ENCODE assay signal across 14 cellular contexts in genomic region chr12:56461235-56462159, GRCh38. TPM values are rescaled to one million over a fixed set of nuclear protein-coding genes. Genes with fewer than 3 reads are reported as not detected.
DNase-seq lines count a peak whose midpoint lies in the region; ATAC-seq and TF ChIP-seq lines count a peak whose summit lies in the region.
"Had no signal": no experiment of that assay in that cellular context is flagged by ENCODE, and none has a peak within 500 bp of the region (broad histone marks: within the 10 kb centered on the region; RNA-seq: fewer than 3 reads in every experiment).

No MANE protein-coding gene starts in this region.

- no peaks in the 10 kb centered on the region for H3K9me3 Mint-ChIP-seq in glutamatergic neuron (ENCODE audit: unreplicated experiment)

- H3K36me3 Mint-ChIP-seq in glutamatergic neuron (ENCODE audit: unreplicated experiment) = no peaks in the 10 kb centered on the region

- no peak overlapping the region for H3K4me3 ChIP-seq in kidney epithelial cell (ENCODE audit: low read depth, low read length)
- H3K4me3 ChIP-seq: esophagus squamous epithelium, tibial artery had no signal

- H3K27me3 Mint-ChIP-seq in glutamatergic neuron (ENCODE audit: unreplicated experiment) = peaks cover 3% of the 10 kb centered on the region

- H3K27ac Mint-ChIP-seq in glutamatergic neuron (ENCODE audit: unreplicated experiment) = no peak overlapping the region

- H3K4me1 Mint-ChIP-seq in glutamatergic neuron (ENCODE audit: low read depth, unreplicated experiment) = no peaks in the 10 kb centered on the region

- in situ Hi-C loops in ACHN (cut with HindIII; ENCODE audit: low pct_ligation_motif_present, low pct_unique_long_range_greater_than_20kb, low sequenced_read_pairs) = no loop called here

- DNase-seq in ACHN (peak; percentile 74), HT1080 (ENCODE audit: low read depth) (peak; percentile 81), amniotic epithelial cell (ENCODE audit: low read depth) (peak; percentile 23), kidney epithelial cell (ENCODE audit: low read depth) (peak; percentile 42), SW480 (ENCODE audit: low spot score) (no peak), activated gamma-delta T cell (lab: John Stamatoyannopoulos, UW) (no peak), glutamatergic neuron (no peak)
- DNase-seq: activated CD8-positive, alpha-beta memory T cell treated with anti-CD3 and anti-CD28 coated beads, Interleukin-2, amount 50 U/mL, for 4 hours; esophagus squamous epithelium; KG1; midbrain; NCI-H2029 treated with DMSO at 0.1 percent for 48 hours; tibial artery had no signal

- ATAC-seq in GM19351 (IDR thresholded peaks at IDR 0.05; ENCODE audit: unreplicated experiment) = no peak

- no peaks in the 10 kb centered on the region for H3K36me3 ChIP-seq in kidney epithelial cell (ENCODE audit: control insufficient read depth, insufficient read depth, low read length)
- H3K36me3 ChIP-seq: esophagus squamous epithelium, tibial artery had no signal

- H3K4me3 Mint-ChIP-seq in glutamatergic neuron (ENCODE audit: unreplicated experiment) = no peak overlapping the region

- no peaks in the 10 kb centered on the region for H3K27me3 ChIP-seq in kidney epithelial cell (ENCODE audit: control insufficient read depth, insufficient read depth, low read length)
- H3K27me3 ChIP-seq: esophagus squamous epithelium, tibial artery had no signal

- no peak for TF ChIP-seq CTCF in kidney epithelial cell (IDR thresholded peaks at IDR 0.05; ENCODE audit: insufficient read depth, low read length, poor library complexity, severe bottlenecking)
- no peak for TF ChIP-seq CTCF in glutamatergic neuron (IDR thresholded peaks at IDR 0.05; ENCODE audit: partially characterized antibody, unreplicated experiment)

RNA-seq across cellular contexts. Expression of gene SPRYD4, which starts 6.9 kb away (rescaled TPM):
- total RNA-seq in HT1080 (2014; rRNA removed; shearing (Covaris generic)) = 2.3 and 2.9 TPM in 2 replicates
- polyA plus RNA-seq in HT1080 (2015; cell fraction: cytosol; rRNA removed) = 2.4 and 2.7 TPM in 2 replicates
- polyA plus RNA-seq in HT1080 (2015; cell fraction: nucleus; rRNA removed) = 2.9 and 4.0 TPM in 2 replicates
- total RNA-seq in kidney epithelial cell (1.0 and 1.1 TPM in 2 replicates), glutamatergic neuron (ENCODE audit: unreplicated experiment) (3.6 TPM)

RNA-seq across cellular contexts. Expression of gene MIP, which starts 7.0 kb away (rescaled TPM):
- not detected in 2 replicates for total RNA-seq in HT1080 (2014; rRNA removed; shearing (Covaris generic))
- not detected in 2 replicates for polyA plus RNA-seq in HT1080 (2015; cell fraction: cytosol; rRNA removed)
- 0.15 TPM in 1 of 2 replicates, not detected in the other for polyA plus RNA-seq in HT1080 (2015; cell fraction: nucleus; rRNA removed)
- total RNA-seq in kidney epithelial cell = not detected in 2 replicates
- total RNA-seq in glutamatergic neuron (ENCODE audit: unreplicated experiment) = not detected

RNA-seq across cellular contexts. Expression of gene TIMELESS, which starts 12.3 kb away (rescaled TPM):
- 17.5 and 21.3 TPM in 2 replicates for total RNA-seq in HT1080 (2014; rRNA removed; shearing (Covaris generic))
- 17.5 and 18.5 TPM in 2 replicates for polyA plus RNA-seq in HT1080 (2015; cell fraction: cytosol; rRNA removed)
- 29.8 and 37.9 TPM in 2 replicates for polyA plus RNA-seq in HT1080 (2015; cell fraction: nucleus; rRNA removed)
- total RNA-seq in kidney epithelial cell (10.3 and 15.5 TPM in 2 replicates), glutamatergic neuron (ENCODE audit: unreplicated experiment) (17.9 TPM)

RNA-seq across cellular contexts. Expression of gene GLS2, which starts 26.5 kb away (rescaled TPM):
- not detected in 2 replicates for total RNA-seq in HT1080 (2014; rRNA removed; shearing (Covaris generic))
- not detected in 2 replicates for polyA plus RNA-seq in HT1080 (2015; cell fraction: cytosol; rRNA removed)
- polyA plus RNA-seq in HT1080 (2015; cell fraction: nucleus; rRNA removed) = not detected in 2 replicates
- total RNA-seq in kidney epithelial cell (2.3 and 3.3 TPM in 2 replicates), glutamatergic neuron (ENCODE audit: unreplicated experiment) (0.91 TPM)

Comparison
In these comparisons a context has a peak if more than half of its experiments do, and no peak if none do; other contexts are left out.
1. DNase-seq: peak in ACHN (single experiment), HT1080 (single experiment), amniotic epithelial cell (single experiment) and kidney epithelial cell (single experiment); none in SW480 (single experiment), activated gamma-delta T cell (single experiment) and glutamatergic neuron (single experiment).